ENCODE assay signal across 1 cellular context in the genomic region with DNA sequence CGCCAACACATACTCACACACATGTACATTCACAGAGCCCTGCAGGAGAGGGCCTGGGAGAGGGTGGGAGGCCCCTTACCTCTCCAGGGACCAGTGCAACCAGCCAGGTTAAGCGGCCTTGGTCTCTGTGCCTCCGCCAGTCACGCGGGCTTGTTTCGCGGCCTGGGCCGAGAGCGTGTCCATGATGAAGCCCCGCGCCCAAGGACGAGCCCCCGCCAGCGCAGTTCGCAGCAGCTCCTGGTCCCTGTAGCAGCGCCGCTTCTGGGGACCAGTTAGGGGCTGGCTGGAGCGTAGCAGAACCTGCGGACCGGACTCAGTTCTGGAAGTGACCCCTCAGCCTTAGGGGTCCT.
TF ChIP-seq lines count a peak whose summit lies in the region.

No MANE protein-coding gene starts in this region.

TF ChIP-seq in GM23338, 12 proteins besides CTCF, POLR2A, EP300 and RAD21 (continued from another document):
- TF ChIP-seq, protein P1, sequence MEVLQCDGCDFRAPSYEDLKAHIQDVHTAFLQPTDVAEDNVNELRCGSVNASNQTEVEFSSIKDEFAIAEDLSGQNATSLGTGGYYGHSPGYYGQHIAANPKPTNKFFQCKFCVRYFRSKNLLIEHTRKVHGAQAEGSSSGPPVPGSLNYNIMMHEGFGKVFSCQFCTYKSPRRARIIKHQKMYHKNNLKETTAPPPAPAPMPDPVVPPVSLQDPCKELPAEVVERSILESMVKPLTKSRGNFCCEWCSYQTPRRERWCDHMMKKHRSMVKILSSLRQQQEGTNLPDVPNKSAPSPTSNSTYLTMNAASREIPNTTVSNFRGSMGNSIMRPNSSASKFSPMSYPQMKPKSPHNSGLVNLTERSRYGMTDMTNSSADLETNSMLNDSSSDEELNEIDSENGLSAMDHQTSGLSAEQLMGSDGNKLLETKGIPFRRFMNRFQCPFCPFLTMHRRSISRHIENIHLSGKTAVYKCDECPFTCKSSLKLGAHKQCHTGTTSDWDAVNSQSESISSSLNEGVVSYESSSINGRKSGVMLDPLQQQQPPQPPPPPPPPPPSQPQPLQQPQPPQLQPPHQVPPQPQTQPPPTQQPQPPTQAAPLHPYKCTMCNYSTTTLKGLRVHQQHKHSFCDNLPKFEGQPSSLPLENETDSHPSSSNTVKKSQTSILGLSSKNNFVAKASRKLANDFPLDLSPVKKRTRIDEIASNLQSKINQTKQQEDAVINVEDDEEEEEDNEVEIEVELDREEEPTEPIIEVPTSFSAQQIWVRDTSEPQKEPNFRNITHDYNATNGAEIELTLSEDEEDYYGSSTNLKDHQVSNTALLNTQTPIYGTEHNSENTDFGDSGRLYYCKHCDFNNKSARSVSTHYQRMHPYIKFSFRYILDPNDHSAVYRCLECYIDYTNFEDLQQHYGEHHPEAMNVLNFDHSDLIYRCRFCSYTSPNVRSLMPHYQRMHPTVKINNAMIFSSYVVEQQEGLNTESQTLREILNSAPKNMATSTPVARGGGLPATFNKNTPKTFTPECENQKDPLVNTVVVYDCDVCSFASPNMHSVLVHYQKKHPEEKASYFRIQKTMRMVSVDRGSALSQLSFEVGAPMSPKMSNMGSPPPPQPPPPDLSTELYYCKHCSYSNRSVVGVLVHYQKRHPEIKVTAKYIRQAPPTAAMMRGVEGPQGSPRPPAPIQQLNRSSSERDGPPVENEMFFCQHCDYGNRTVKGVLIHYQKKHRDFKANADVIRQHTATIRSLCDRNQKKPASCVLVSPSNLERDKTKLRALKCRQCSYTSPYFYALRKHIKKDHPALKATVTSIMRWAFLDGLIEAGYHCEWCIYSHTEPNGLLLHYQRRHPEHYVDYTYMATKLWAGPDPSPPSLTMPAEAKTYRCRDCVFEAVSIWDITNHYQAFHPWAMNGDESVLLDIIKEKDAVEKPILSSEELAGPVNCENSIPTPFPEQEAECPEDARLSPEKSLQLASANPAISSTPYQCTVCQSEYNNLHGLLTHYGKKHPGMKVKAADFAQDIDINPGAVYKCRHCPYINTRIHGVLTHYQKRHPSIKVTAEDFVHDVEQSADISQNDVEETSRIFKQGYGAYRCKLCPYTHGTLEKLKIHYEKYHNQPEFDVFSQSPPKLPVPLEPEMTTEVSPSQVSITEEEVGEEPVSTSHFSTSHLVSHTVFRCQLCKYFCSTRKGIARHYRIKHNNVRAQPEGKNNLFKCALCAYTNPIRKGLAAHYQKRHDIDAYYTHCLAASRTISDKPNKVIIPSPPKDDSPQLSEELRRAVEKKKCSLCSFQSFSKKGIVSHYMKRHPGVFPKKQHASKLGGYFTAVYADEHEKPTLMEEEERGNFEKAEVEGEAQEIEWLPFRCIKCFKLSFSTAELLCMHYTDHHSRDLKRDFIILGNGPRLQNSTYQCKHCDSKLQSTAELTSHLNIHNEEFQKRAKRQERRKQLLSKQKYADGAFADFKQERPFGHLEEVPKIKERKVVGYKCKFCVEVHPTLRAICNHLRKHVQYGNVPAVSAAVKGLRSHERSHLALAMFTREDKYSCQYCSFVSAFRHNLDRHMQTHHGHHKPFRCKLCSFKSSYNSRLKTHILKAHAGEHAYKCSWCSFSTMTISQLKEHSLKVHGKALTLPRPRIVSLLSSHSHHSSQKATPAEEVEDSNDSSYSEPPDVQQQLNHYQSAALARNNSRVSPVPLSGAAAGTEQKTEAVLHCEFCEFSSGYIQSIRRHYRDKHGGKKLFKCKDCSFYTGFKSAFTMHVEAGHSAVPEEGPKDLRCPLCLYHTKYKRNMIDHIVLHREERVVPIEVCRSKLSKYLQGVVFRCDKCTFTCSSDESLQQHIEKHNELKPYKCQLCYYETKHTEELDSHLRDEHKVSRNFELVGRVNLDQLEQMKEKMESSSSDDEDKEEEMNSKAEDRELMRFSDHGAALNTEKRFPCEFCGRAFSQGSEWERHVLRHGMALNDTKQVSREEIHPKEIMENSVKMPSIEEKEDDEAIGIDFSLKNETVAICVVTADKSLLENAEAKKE (CRISPR knock-in tag; IDR thresholded peaks at IDR 0.05) = no peak
- TF ChIP-seq, protein P2, sequence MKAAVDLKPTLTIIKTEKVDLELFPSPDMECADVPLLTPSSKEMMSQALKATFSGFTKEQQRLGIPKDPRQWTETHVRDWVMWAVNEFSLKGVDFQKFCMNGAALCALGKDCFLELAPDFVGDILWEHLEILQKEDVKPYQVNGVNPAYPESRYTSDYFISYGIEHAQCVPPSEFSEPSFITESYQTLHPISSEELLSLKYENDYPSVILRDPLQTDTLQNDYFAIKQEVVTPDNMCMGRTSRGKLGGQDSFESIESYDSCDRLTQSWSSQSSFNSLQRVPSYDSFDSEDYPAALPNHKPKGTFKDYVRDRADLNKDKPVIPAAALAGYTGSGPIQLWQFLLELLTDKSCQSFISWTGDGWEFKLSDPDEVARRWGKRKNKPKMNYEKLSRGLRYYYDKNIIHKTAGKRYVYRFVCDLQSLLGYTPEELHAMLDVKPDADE (IDR thresholded peaks at IDR 0.05) = no peak
- TF ChIP-seq CREB1 (CRISPR knock-in tag; IDR thresholded peaks at IDR 0.05; ENCODE audit: low read depth) (no peak), JUNB (IDR thresholded peaks at IDR 0.05; ENCODE audit: unreplicated experiment) (no peak), STAT1 (IDR thresholded peaks at IDR 0.05; ENCODE audit: unreplicated experiment) (no peak), EZH2phosphoT487 (IDR thresholded peaks at IDR 0.05; ENCODE audit: unreplicated experiment) (no peak), ZNF114 (CRISPR knock-in tag; IDR thresholded peaks at IDR 0.05) (no peak), EZH2 (IDR thresholded peaks at IDR 0.05; ENCODE audit: low read depth, unreplicated experiment) (no peak)
- TF ChIP-seq, protein P3, sequence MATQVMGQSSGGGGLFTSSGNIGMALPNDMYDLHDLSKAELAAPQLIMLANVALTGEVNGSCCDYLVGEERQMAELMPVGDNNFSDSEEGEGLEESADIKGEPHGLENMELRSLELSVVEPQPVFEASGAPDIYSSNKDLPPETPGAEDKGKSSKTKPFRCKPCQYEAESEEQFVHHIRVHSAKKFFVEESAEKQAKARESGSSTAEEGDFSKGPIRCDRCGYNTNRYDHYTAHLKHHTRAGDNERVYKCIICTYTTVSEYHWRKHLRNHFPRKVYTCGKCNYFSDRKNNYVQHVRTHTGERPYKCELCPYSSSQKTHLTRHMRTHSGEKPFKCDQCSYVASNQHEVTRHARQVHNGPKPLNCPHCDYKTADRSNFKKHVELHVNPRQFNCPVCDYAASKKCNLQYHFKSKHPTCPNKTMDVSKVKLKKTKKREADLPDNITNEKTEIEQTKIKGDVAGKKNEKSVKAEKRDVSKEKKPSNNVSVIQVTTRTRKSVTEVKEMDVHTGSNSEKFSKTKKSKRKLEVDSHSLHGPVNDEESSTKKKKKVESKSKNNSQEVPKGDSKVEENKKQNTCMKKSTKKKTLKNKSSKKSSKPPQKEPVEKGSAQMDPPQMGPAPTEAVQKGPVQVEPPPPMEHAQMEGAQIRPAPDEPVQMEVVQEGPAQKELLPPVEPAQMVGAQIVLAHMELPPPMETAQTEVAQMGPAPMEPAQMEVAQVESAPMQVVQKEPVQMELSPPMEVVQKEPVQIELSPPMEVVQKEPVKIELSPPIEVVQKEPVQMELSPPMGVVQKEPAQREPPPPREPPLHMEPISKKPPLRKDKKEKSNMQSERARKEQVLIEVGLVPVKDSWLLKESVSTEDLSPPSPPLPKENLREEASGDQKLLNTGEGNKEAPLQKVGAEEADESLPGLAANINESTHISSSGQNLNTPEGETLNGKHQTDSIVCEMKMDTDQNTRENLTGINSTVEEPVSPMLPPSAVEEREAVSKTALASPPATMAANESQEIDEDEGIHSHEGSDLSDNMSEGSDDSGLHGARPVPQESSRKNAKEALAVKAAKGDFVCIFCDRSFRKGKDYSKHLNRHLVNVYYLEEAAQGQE (IDR thresholded peaks at IDR 0.05; ENCODE audit: unreplicated experiment) = no peak
